Comparison of ENCODE assay signal across 1 cellular context in genomic region chr10:5014936-5015335, GRCh38.
TF ChIP-seq lines count a peak whose summit lies in the region.

No MANE protein-coding gene starts in this region.

TF ChIP-seq in A549, 52 proteins besides CTCF, POLR2A, EP300 and RAD21 (continued from another document):
- TF ChIP-seq JUN (IDR thresholded peaks at IDR 0.05), result 0 out of 5 replicates have a peak, but pooled peaks of 1 of the 2 experiments have one; percentile 49
- no peak for TF ChIP-seq TP53 (CRISPR knock-in tag; IDR thresholded peaks at IDR 0.05)
- TF ChIP-seq MAZ (IDR thresholded peaks at IDR 0.05; ENCODE audit: borderline replicate concordance, low read depth, low read length), result no peak
- TF ChIP-seq, protein P1, sequence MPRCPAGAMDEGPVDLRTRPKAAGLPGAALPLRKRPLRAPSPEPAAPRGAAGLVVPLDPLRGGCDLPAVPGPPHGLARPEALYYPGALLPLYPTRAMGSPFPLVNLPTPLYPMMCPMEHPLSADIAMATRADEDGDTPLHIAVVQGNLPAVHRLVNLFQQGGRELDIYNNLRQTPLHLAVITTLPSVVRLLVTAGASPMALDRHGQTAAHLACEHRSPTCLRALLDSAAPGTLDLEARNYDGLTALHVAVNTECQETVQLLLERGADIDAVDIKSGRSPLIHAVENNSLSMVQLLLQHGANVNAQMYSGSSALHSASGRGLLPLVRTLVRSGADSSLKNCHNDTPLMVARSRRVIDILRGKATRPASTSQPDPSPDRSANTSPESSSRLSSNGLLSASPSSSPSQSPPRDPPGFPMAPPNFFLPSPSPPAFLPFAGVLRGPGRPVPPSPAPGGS (IDR thresholded peaks at IDR 0.05), result no peak
- no peak for TF ChIP-seq NR3C1 (IDR thresholded peaks at IDR 0.05)
TF ChIP-seq in A549: peak in this region for 3.
